Comparison of ENCODE assay signal across 17 cellular contexts in genomic region chr13:62113145-62113544, GRCh38.
DNase-seq lines count a peak whose midpoint lies in the region; ATAC-seq, FAIRE-seq and TF ChIP-seq lines count a peak whose summit lies in the region.
"Had no signal": no experiment of that assay in that cellular context is flagged by ENCODE, and none has a peak within 500 bp of the region (broad histone marks: within the 10 kb centered on the region; RNA-seq: fewer than 3 reads in every experiment).

No MANE protein-coding gene starts in this region.

- H3K14ac ChIP-seq in mesenchymal stem cell (ENCODE audit: low read length in 2 of 2): no peak overlapping the region

- H3K4me3 ChIP-seq in astrocyte (ENCODE audit: insufficient read depth, low read depth, low read length) (no peak overlapping the region), mesenchymal stem cell (ENCODE audit: insufficient read depth in 1 of 2, low read depth in 1 of 2, low read length in 2 of 2) (no peak overlapping the region)

- no peak for ATAC-seq in HG03135 (IDR thresholded peaks at IDR 0.05; ENCODE audit: unreplicated experiment)

- no peaks in the 10 kb centered on the region for H4K20me1 ChIP-seq in astrocyte (ENCODE audit: insufficient read depth, low read length)

- FAIRE-seq in astrocyte (lab: Jason Lieb, UNC): no peak

- no peak overlapping the region for H3K4ac ChIP-seq in mesenchymal stem cell (ENCODE audit: low read depth in 1 of 2, low read length in 2 of 2)

- no peak overlapping the region for H3K4me3 Mint-ChIP-seq in astrocyte (ENCODE audit: unreplicated experiment)
- H3K4me3 Mint-ChIP-seq: B cell; CD4-positive, CD25-positive, alpha-beta regulatory T cell had no signal

- no peak overlapping the region for H3K27ac Mint-ChIP-seq in astrocyte (ENCODE audit: unreplicated experiment)
- H3K27ac Mint-ChIP-seq: B cell; CD4-positive, CD25-positive, alpha-beta regulatory T cell had no signal

- no peak overlapping the region for H2BK5ac ChIP-seq in mesenchymal stem cell (ENCODE audit: low read depth, low read length, poor library complexity, severe bottlenecking)

- H3K36me3 ChIP-seq in astrocyte (ENCODE audit: insufficient read depth, low read length) (no peaks in the 10 kb centered on the region), mesenchymal stem cell (ENCODE audit: control insufficient read depth in 1 of 2, insufficient read depth in 2 of 2, low read depth in 1 of 2, low read length in 2 of 2) (no peaks in the 10 kb centered on the region)

- CTCF ChIA-PET in HEK293T (lab: Yijun Ruan, JAX): no interaction called here

- H4K91ac ChIP-seq in mesenchymal stem cell (ENCODE audit: low read length): no peak overlapping the region

- H3K9ac ChIP-seq in astrocyte (ENCODE audit: low read length) (no peak overlapping the region), mesenchymal stem cell (ENCODE audit: low read length) (no peak overlapping the region)

- no peak overlapping the region for H2BK15ac ChIP-seq in mesenchymal stem cell (ENCODE audit: low read depth, poor library complexity, severe bottlenecking)

- H3K27me3 ChIP-seq in astrocyte (ENCODE audit: insufficient read depth, low read length) (no peaks in the 10 kb centered on the region), mesenchymal stem cell (ENCODE audit: control insufficient read depth in 1 of 2, insufficient read depth in 1 of 2, low read length in 2 of 2) (no peaks in the 10 kb centered on the region)

- H3K27ac ChIP-seq in astrocyte (ENCODE audit: low read depth, low read length) (no peak overlapping the region), mesenchymal stem cell (ENCODE audit: low read length, poor library complexity, severe bottlenecking) (no peak overlapping the region)
- H3K27ac ChIP-seq: HL-60, RWPE1 had no signal

- no peaks in the 10 kb centered on the region for H3K79me1 ChIP-seq in mesenchymal stem cell (replicated peaks; ENCODE audit: low read length, poor library complexity, severe bottlenecking)

- POLR2A ChIA-PET in HEK293T (lab: Yijun Ruan, JAX): interaction anchor here (1.1 kb wide), 1 partner anchor 13 kb away, joined by 3 read pairs; no protein-coding TSS in a partner anchor

- H3K9me3 Mint-ChIP-seq in astrocyte (ENCODE audit: unreplicated experiment): no peaks in the 10 kb centered on the region

- TF ChIP-seq CTCF in astrocyte (IDR thresholded peaks at IDR 0.05; ENCODE audit: insufficient read depth, low read depth, low read length): no peak

- H3K79me2 ChIP-seq in astrocyte (ENCODE audit: insufficient read depth, low read length): no peaks in the 10 kb centered on the region

- no peaks in the 10 kb centered on the region for H3K4me1 ChIP-seq in astrocyte (ENCODE audit: insufficient read depth, low read length)
- peaks cover 11% of the 10 kb centered on the region for H3K4me1 ChIP-seq in mesenchymal stem cell (ENCODE audit: control insufficient read depth, insufficient read depth, low read depth, low read length)
- H3K4me1 ChIP-seq: Caco-2 had no signal

- H2AK5ac ChIP-seq in mesenchymal stem cell (ENCODE audit: low read length, severe bottlenecking): no peak overlapping the region

- H3K18ac ChIP-seq in mesenchymal stem cell (ENCODE audit: low read depth in 1 of 2, low read length in 2 of 2): no peak overlapping the region

- H2AFZ ChIP-seq in astrocyte (ENCODE audit: low read depth, low read length) (no peak overlapping the region), mesenchymal stem cell (ENCODE audit: low read depth, low read length) (no peak overlapping the region)

- H3K27me3 Mint-ChIP-seq in astrocyte (ENCODE audit: low read depth, unreplicated experiment): no peaks in the 10 kb centered on the region
- H3K27me3 Mint-ChIP-seq: B cell; CD4-positive, CD25-positive, alpha-beta regulatory T cell had no signal

- no peak overlapping the region for H2BK120ac ChIP-seq in mesenchymal stem cell (ENCODE audit: low read depth, low read length)

- 98% methylated on average over 1 of the region's 1 CpG for WGBS in mesenchymal stem cell

- H3K4me2 ChIP-seq in astrocyte (ENCODE audit: low read length) (no peak overlapping the region), mesenchymal stem cell (ENCODE audit: low read length, poor library complexity, severe bottlenecking) (no peak overlapping the region)

- H3K9me3 ChIP-seq in astrocyte (ENCODE audit: insufficient read depth, low read depth, low read length) (no peaks in the 10 kb centered on the region), mesenchymal stem cell (ENCODE audit: control insufficient read depth, low read length) (no peaks in the 10 kb centered on the region)
- H3K9me3 ChIP-seq: Caco-2 had no signal

- H3K4me1 Mint-ChIP-seq in astrocyte (ENCODE audit: low read depth, unreplicated experiment): peaks cover 2% of the 10 kb centered on the region
- H3K4me1 Mint-ChIP-seq: B cell; CD4-positive, CD25-positive, alpha-beta regulatory T cell had no signal

- DNase-seq in DMS53 (lab: John Stamatoyannopoulos, UW): peak; percentile 78
- peak; percentile 19 for DNase-seq in HEK293T (ENCODE audit: extremely low spot score)
- DNase-seq in astrocyte (ENCODE audit: low read depth): peak; percentile 14
- DNase-seq in mesenchymal stem cell: peak; percentile 45
- DNase-seq in activated T-cell treated with anti-CD3 and anti-CD28 coated beads, Interleukin-2, amount 50 U/mL, for 1 hour: no peak
- no peak for DNase-seq in AG08396 (ENCODE audit: low spot score)
- DNase-seq: Caco-2; CD4-positive, CD25-positive, alpha-beta regulatory T cell; DMS79; HCEC 1CT; NCI-H1436; NCI-H2029; NCI-H2227 treated with DMSO at 0.1 percent for 48 hours had no signal

- no peak overlapping the region for H2BK12ac ChIP-seq in mesenchymal stem cell (ENCODE audit: low read length in 2 of 2)

- no peak overlapping the region for H4K8ac ChIP-seq in mesenchymal stem cell (ENCODE audit: low read length)

- no peak overlapping the region for H3K23ac ChIP-seq in mesenchymal stem cell (ENCODE audit: low read length in 2 of 2)

- no peaks in the 10 kb centered on the region for H3K36me3 Mint-ChIP-seq in astrocyte (ENCODE audit: low read depth, unreplicated experiment)
- H3K36me3 Mint-ChIP-seq: CD4-positive, CD25-positive, alpha-beta regulatory T cell had no signal

TF ChIP-seq in HEK293T, 16 proteins besides CTCF, POLR2A, EP300 and RAD21:
- TF ChIP-seq SP1 (IDR thresholded peaks at IDR 0.05) (no peak), HDGF (IDR thresholded peaks at IDR 0.05; ENCODE audit: borderline replicate concordance) (0 out of 2 replicates have a peak, but pooled peaks have one; percentile 77)

Comparison
In these comparisons a context has a peak if more than half of its experiments do, and no peak if none do; other contexts are left out.
1. DNase-seq: peak in DMS53 (single experiment), HEK293T (single experiment), astrocyte (single experiment) and mesenchymal stem cell (single experiment); none in activated T-cell treated with anti-CD3 and anti-CD28 coated beads, Interleukin-2, amount 50 U/mL, for 1 hour (single experiment) and AG08396 (single experiment).